ENCODE assay signal across 17 cellular contexts in the genomic region with DNA sequence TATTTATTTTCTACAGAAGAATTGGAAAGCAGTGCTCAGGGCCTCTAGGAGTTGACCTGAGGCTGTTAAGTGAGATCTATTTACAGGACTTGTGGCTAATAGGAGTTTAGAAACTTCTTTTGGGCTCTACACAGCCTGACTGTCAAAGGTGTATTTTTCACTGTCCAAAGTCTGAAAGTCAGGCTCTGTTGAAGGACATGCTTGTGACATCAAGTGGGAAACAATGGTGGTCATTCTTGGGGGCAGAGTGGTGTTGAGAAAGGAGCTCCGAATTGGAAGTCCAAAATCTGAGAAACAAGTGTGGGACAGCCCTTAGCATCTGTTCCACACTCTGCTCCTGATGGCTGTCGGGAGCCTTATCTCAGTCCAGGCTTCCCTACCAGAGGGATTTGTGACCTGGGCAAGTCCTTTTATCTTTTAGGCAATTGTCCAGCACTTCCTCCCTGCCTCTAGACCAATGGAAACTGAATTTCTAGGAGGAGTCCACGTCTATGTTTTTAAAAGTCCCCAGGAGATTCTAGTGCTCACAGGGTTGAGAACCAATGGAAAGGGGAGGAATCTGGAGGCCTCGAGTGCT.
"Had no signal": no experiment of that assay in that cellular context is flagged by ENCODE, and none has a peak within 500 bp of the region (broad histone marks: within the 10 kb centered on the region; RNA-seq: fewer than 3 reads in every experiment).

No MANE protein-coding gene starts in this region.

- H3K27me3 ChIP-seq: foreskin keratinocyte, upper lobe of right lung had no signal

- H3K9me3 Mint-ChIP-seq: activated CD4-positive, alpha-beta memory T cell treated with anti-CD3 and anti-CD28 coated beads, Interleukin-2, amount 10 ng/mL, durations not matched to agents 7 days and 5 days; activated naive CD4-positive, alpha-beta T cell treated with anti-CD3 and anti-CD28 coated beads, Interleukin-2, amount 10 ng/mL, durations not matched to agents 7 days and 5 days; activated T-cell treated with anti-CD3 and anti-CD28 coated beads, Interleukin-2, amount 50 U/mL, for 72 hours; dendritic cell treated with granulocyte-macrophage colony-stimulating factor and Interleukin-4, amounts not matched to agents 40 ng/mL and 50 ng/mL, for 4 days; natural killer cell had no signal

- H3K9me3 ChIP-seq: left ventricle myocardium inferior, thoracic aorta, upper lobe of right lung had no signal

- H3K36me3 ChIP-seq: left ventricle myocardium inferior, thoracic aorta, upper lobe of right lung had no signal

- H3K36me3 Mint-ChIP-seq: activated naive CD4-positive, alpha-beta T cell treated with anti-CD3 and anti-CD28 coated beads, Interleukin-2, amount 10 ng/mL, durations not matched to agents 7 days and 5 days; natural killer cell had no signal

- H3K27me3 Mint-ChIP-seq: dendritic cell treated with granulocyte-macrophage colony-stimulating factor and Interleukin-4, amounts not matched to agents 40 ng/mL and 50 ng/mL, for 4 days had no signal

- H3K4me3 Mint-ChIP-seq: activated CD4-positive, alpha-beta memory T cell treated with anti-CD3 and anti-CD28 coated beads, Interleukin-2, amount 10 ng/mL, durations not matched to agents 7 days and 5 days; activated CD4-positive, alpha-beta T cell treated with anti-CD3 and anti-CD28 coated beads, Interleukin-2, amount 10 ng/mL, durations not matched to agents 24 days and 14 days; activated naive CD4-positive, alpha-beta T cell treated with anti-CD3 and anti-CD28 coated beads, Interleukin-2, amount 10 ng/mL, durations not matched to agents 7 days and 5 days; activated T-cell treated with anti-CD3 and anti-CD28 coated beads, Interleukin-2, amount 50 U/mL, for 72 hours; dendritic cell treated with granulocyte-macrophage colony-stimulating factor and Interleukin-4, amounts not matched to agents 40 ng/mL and 50 ng/mL, for 4 days; natural killer cell had no signal

- H3K27ac Mint-ChIP-seq: activated CD4-positive, alpha-beta memory T cell treated with anti-CD3 and anti-CD28 coated beads, Interleukin-2, amount 10 ng/mL, durations not matched to agents 7 days and 5 days; activated CD4-positive, alpha-beta T cell treated with anti-CD3 and anti-CD28 coated beads, Interleukin-2, amount 10 ng/mL, durations not matched to agents 24 days and 14 days; activated naive CD4-positive, alpha-beta T cell treated with anti-CD3 and anti-CD28 coated beads, Interleukin-2, amount 10 ng/mL, durations not matched to agents 7 days and 5 days; activated T-cell treated with anti-CD3 and anti-CD28 coated beads, Interleukin-2, amount 50 U/mL, for 72 hours; dendritic cell treated with granulocyte-macrophage colony-stimulating factor and Interleukin-4, amounts not matched to agents 40 ng/mL and 50 ng/mL, for 4 days; natural killer cell had no signal

- H3K4me1 ChIP-seq: foreskin keratinocyte, left ventricle myocardium inferior, upper lobe of right lung had no signal

- H3K27ac ChIP-seq: foreskin keratinocyte, left ventricle myocardium inferior, thoracic aorta, upper lobe of right lung had no signal

- H3K4me1 Mint-ChIP-seq: activated CD4-positive, alpha-beta memory T cell treated with anti-CD3 and anti-CD28 coated beads, Interleukin-2, amount 10 ng/mL, durations not matched to agents 7 days and 5 days; activated CD4-positive, alpha-beta T cell treated with anti-CD3 and anti-CD28 coated beads, Interleukin-2, amount 10 ng/mL, durations not matched to agents 24 days and 14 days; activated naive CD4-positive, alpha-beta T cell treated with anti-CD3 and anti-CD28 coated beads, Interleukin-2, amount 10 ng/mL, durations not matched to agents 7 days and 5 days; natural killer cell had no signal

- DNase-seq: activated CD4-positive, alpha-beta memory T cell treated with anti-CD3 and anti-CD28 coated beads, Interleukin-2, amount 10 ng/mL, durations not matched to agents 7 days and 5 days; activated CD4-positive, alpha-beta T cell treated with anti-CD3 and anti-CD28 coated beads, Interleukin-2, amount 10 ng/mL, durations not matched to agents 24 days and 14 days; activated effector memory CD4-positive, alpha-beta T cell treated with anti-CD3 and anti-CD28 coated beads, Interleukin-2, amount 50 U/mL, for 16 hours; activated naive CD4-positive, alpha-beta T cell treated with anti-CD3 and anti-CD28 coated beads, Interleukin-2, amount 10 ng/mL, durations not matched to agents 7 days and 5 days; activated T-cell treated with anti-CD3 and anti-CD28 coated beads, Interleukin-2, amount 50 U/mL, for 72 hours; effector CD4-positive, alpha-beta T cell; foreskin keratinocyte; left ventricle myocardium inferior; mammary epithelial cell; midbrain; natural killer cell; stimulated activated CD4-positive, alpha-beta T cell treated with anti-CD3 and anti-CD28 coated beads, Interleukin-4, amount 100 ng/mL, for 24 hours; stimulated activated naive CD4-positive, alpha-beta T cell treated with Interleukin-2 at 50 U/mL for 16 hours; T-helper 1 cell; upper lobe of right lung had no signal

- H3K4me3 ChIP-seq: left ventricle myocardium inferior, thoracic aorta, upper lobe of right lung had no signal
